In the genomic region with DNA sequence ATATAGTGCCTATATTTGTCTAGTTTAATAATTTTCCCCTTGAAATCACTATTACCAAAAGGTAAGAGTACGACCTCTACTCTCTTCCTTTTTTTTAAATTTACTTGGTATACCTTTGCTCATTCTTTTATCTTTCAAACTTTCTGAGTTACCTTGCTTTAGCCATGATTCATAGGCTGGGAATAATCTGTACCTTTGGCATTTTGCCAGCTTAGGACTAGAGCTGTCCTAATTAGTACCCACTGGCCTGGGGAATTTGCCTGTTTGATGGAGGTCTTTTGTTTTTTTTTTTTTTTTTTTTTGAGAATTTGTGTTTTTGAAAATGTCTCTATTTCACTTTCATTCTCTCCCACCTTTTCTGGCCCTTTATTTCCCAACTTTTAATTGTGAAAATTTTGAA, we compare ENCODE assay signal across 1 cellular context.
A peak's percentile ranks its signal among the peaks of the same experiment; 100 is the strongest.
TF ChIP-seq lines count a peak whose summit lies in the region.

No MANE protein-coding gene starts in this region.

TF ChIP-seq in K562, 482 proteins besides CTCF, POLR2A, EP300 and RAD21:
- TF ChIP-seq POU5F1 (IDR thresholded peaks at IDR 0.05; ENCODE audit: borderline replicate concordance, low read depth, low read length, partially characterized antibody) (no peak), CEBPG (CRISPR knock-in tag; IDR thresholded peaks at IDR 0.05) (no peak), CEBPG (tag; conservative IDR thresholded peaks at IDR 0.05 in 1 of 2, IDR thresholded peaks at IDR 0.05 in 1 of 2) (no peak), MIER1 (IDR thresholded peaks at IDR 0.05; ENCODE audit: low read depth) (no peak), ZNF830 (CRISPR knock-in tag; IDR thresholded peaks at IDR 0.05) (no peak), TEAD4 (IDR thresholded peaks at IDR 0.05; ENCODE audit: low read length) (no peak), TEAD4 (CRISPR knock-in tag; IDR thresholded peaks at IDR 0.05; ENCODE audit: borderline replicate concordance) (no peak), MBD2 (IDR thresholded peaks at IDR 0.05; ENCODE audit: borderline replicate concordance, low read depth) (no peak), DPF2 (IDR thresholded peaks at IDR 0.05) (no peak), NFIC (IDR thresholded peaks at IDR 0.05) (peak; percentile 94), ZNF121 (CRISPR knock-in tag; conservative IDR thresholded peaks at IDR 0.05) (no peak), CC2D1A (IDR thresholded peaks at IDR 0.05) (no peak), NFIX (CRISPR knock-in tag; IDR thresholded peaks at IDR 0.05; ENCODE audit: low read depth) (peak; percentile 81)
- TF ChIP-seq, protein P1, sequence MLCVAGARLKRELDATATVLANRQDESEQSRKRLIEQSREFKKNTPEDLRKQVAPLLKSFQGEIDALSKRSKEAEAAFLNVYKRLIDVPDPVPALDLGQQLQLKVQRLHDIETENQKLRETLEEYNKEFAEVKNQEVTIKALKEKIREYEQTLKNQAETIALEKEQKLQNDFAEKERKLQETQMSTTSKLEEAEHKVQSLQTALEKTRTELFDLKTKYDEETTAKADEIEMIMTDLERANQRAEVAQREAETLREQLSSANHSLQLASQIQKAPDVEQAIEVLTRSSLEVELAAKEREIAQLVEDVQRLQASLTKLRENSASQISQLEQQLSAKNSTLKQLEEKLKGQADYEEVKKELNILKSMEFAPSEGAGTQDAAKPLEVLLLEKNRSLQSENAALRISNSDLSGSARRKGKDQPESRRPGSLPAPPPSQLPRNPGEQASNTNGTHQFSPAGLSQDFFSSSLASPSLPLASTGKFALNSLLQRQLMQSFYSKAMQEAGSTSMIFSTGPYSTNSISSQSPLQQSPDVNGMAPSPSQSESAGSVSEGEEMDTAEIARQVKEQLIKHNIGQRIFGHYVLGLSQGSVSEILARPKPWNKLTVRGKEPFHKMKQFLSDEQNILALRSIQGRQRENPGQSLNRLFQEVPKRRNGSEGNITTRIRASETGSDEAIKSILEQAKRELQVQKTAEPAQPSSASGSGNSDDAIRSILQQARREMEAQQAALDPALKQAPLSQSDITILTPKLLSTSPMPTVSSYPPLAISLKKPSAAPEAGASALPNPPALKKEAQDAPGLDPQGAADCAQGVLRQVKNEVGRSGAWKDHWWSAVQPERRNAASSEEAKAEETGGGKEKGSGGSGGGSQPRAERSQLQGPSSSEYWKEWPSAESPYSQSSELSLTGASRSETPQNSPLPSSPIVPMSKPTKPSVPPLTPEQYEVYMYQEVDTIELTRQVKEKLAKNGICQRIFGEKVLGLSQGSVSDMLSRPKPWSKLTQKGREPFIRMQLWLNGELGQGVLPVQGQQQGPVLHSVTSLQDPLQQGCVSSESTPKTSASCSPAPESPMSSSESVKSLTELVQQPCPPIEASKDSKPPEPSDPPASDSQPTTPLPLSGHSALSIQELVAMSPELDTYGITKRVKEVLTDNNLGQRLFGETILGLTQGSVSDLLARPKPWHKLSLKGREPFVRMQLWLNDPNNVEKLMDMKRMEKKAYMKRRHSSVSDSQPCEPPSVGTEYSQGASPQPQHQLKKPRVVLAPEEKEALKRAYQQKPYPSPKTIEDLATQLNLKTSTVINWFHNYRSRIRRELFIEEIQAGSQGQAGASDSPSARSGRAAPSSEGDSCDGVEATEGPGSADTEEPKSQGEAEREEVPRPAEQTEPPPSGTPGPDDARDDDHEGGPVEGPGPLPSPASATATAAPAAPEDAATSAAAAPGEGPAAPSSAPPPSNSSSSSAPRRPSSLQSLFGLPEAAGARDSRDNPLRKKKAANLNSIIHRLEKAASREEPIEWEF (CRISPR knock-in tag; IDR thresholded peaks at IDR 0.05) = no peak
- TF ChIP-seq, protein P2, sequence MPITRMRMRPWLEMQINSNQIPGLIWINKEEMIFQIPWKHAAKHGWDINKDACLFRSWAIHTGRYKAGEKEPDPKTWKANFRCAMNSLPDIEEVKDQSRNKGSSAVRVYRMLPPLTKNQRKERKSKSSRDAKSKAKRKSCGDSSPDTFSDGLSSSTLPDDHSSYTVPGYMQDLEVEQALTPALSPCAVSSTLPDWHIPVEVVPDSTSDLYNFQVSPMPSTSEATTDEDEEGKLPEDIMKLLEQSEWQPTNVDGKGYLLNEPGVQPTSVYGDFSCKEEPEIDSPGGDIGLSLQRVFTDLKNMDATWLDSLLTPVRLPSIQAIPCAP (CRISPR knock-in tag; IDR thresholded peaks at IDR 0.05; ENCODE audit: borderline replicate concordance) = no peak
- TF ChIP-seq, protein P3, sequence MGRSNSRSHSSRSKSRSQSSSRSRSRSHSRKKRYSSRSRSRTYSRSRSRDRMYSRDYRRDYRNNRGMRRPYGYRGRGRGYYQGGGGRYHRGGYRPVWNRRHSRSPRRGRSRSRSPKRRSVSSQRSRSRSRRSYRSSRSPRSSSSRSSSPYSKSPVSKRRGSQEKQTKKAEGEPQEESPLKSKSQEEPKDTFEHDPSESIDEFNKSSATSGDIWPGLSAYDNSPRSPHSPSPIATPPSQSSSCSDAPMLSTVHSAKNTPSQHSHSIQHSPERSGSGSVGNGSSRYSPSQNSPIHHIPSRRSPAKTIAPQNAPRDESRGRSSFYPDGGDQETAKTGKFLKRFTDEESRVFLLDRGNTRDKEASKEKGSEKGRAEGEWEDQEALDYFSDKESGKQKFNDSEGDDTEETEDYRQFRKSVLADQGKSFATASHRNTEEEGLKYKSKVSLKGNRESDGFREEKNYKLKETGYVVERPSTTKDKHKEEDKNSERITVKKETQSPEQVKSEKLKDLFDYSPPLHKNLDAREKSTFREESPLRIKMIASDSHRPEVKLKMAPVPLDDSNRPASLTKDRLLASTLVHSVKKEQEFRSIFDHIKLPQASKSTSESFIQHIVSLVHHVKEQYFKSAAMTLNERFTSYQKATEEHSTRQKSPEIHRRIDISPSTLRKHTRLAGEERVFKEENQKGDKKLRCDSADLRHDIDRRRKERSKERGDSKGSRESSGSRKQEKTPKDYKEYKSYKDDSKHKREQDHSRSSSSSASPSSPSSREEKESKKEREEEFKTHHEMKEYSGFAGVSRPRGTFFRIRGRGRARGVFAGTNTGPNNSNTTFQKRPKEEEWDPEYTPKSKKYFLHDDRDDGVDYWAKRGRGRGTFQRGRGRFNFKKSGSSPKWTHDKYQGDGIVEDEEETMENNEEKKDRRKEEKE (IDR thresholded peaks at IDR 0.05; ENCODE audit: borderline replicate concordance in 1 of 2, control insufficient read depth in 1 of 2, low read depth in 2 of 2, low read length in 1 of 2) = no peak
- TF ChIP-seq, protein P4, sequence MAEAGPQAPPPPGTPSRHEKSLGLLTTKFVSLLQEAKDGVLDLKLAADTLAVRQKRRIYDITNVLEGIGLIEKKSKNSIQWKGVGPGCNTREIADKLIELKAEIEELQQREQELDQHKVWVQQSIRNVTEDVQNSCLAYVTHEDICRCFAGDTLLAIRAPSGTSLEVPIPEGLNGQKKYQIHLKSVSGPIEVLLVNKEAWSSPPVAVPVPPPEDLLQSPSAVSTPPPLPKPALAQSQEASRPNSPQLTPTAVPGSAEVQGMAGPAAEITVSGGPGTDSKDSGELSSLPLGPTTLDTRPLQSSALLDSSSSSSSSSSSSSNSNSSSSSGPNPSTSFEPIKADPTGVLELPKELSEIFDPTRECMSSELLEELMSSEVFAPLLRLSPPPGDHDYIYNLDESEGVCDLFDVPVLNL (CRISPR knock-in tag; IDR thresholded peaks at IDR 0.05; ENCODE audit: low read depth) = no peak
TF ChIP-seq in K562: peak in this region for 2.
